Comparison of ENCODE assay signal across 15 cellular contexts in genomic region chr3:66464512-66464894, GRCh38. TPM values are rescaled to one million over a fixed set of nuclear protein-coding genes. Genes with fewer than 3 reads are reported as not detected.
DNase-seq lines count a peak whose midpoint lies in the region; ATAC-seq and TF ChIP-seq lines count a peak whose summit lies in the region.
"Had no signal": no experiment of that assay in that cellular context is flagged by ENCODE, and none has a peak within 500 bp of the region (broad histone marks: within the 10 kb centered on the region; RNA-seq: fewer than 3 reads in every experiment).

No MANE protein-coding gene starts in this region.

- no peaks in the 10 kb centered on the region for H3K27me3 ChIP-seq in sigmoid colon
- H3K27me3 ChIP-seq: testis had no signal

- no peak overlapping the region for H3K4me3 ChIP-seq in sigmoid colon
- H3K4me3 ChIP-seq: prostate gland, testis had no signal

- ATAC-seq in activated T-helper 17 cell treated with anti-CD3 and anti-CD28 coated beads, Interleukin-2, amount 50 U/mL, for 72 hours (replicated peaks): no peak
- ATAC-seq in left cardiac atrium: peak; percentile 33 to 62

- H3K27ac Mint-ChIP-seq in activated T-helper 17 cell treated with anti-CD3 and anti-CD28 coated beads, Interleukin-2, amount 50 U/mL, for 72 hours: peak overlapping the region; percentile 11

- TF ChIP-seq POLR2A in sigmoid colon (IDR thresholded peaks at IDR 0.05): no peak

- 68 to 78% methylated on average over 3 of the region's 3 CpGs for WGBS in sigmoid colon, 2 donors

- intact Hi-C loops in left cardiac atrium (cut with DNase I): no loop called here
- intact Hi-C loops in sigmoid colon (cut with DNase I): no loop called here

- H3K27ac ChIP-seq in sigmoid colon: peak overlapping the region in 3 of 4 donors; percentile 55 to 95 (median 90)
- H3K27ac ChIP-seq: C4-2B, testis, WERI-Rb-1 had no signal

- H3K4me3 Mint-ChIP-seq in activated T-helper 17 cell treated with anti-CD3 and anti-CD28 coated beads, Interleukin-2, amount 50 U/mL, for 72 hours: no peak overlapping the region

- no peak for DNase-seq in left cardiac atrium
- DNase-seq in sigmoid colon: no peak
- no peak for DNase-seq in HPDE6-E6E7 (ENCODE audit: extremely low spot score)
- no peak for DNase-seq in NCI-H2227 treated with DMSO at 0.1 percent for 48 hours (lab: John Stamatoyannopoulos, UW)
- no peak for DNase-seq in NCI-H345 (lab: John Stamatoyannopoulos, UW)
- DNase-seq: activated naive CD4-positive, alpha-beta T cell; effector CD4-positive, alpha-beta T cell; islet precursor cell; NCI-H226; testis; WERI-Rb-1 had no signal

- H3K4me1 ChIP-seq in sigmoid colon: peaks cover 0 to 88% (median 81%) of the 10 kb centered on the region in 4 donors
- H3K4me1 ChIP-seq: prostate gland, testis had no signal

- H3K36me3 Mint-ChIP-seq in activated T-helper 17 cell treated with anti-CD3 and anti-CD28 coated beads, Interleukin-2, amount 50 U/mL, for 72 hours (ENCODE audit: low read depth): peaks cover 62% of the 10 kb centered on the region

- no peaks in the 10 kb centered on the region for H3K9me3 ChIP-seq in sigmoid colon
- H3K9me3 ChIP-seq: prostate gland, testis had no signal

- no peak for TF ChIP-seq EP300 in Ishikawa (IDR thresholded peaks at IDR 0.05; ENCODE audit: borderline replicate concordance)
- TF ChIP-seq EP300 in sigmoid colon (IDR thresholded peaks at IDR 0.05): no peak

- no peak for TF ChIP-seq RAD21 in Ishikawa (IDR thresholded peaks at IDR 0.05; ENCODE audit: low read depth)

- peaks cover 0 to 24% (median 6%) of the 10 kb centered on the region in 4 donors for H3K36me3 ChIP-seq in sigmoid colon
- H3K36me3 ChIP-seq: prostate gland, WERI-Rb-1 had no signal

- H3K4me1 Mint-ChIP-seq in activated T-helper 17 cell treated with anti-CD3 and anti-CD28 coated beads, Interleukin-2, amount 50 U/mL, for 72 hours: peaks cover 48% of the 10 kb centered on the region

- no peaks in the 10 kb centered on the region for H3K27me3 Mint-ChIP-seq in activated T-helper 17 cell treated with anti-CD3 and anti-CD28 coated beads, Interleukin-2, amount 50 U/mL, for 72 hours

- no peaks in the 10 kb centered on the region for H3K9me3 Mint-ChIP-seq in activated T-helper 17 cell treated with anti-CD3 and anti-CD28 coated beads, Interleukin-2, amount 50 U/mL, for 72 hours

- TF ChIP-seq CTCF in sigmoid colon (IDR thresholded peaks at IDR 0.05): no peak

TF ChIP-seq in Ishikawa, 13 proteins besides CTCF, POLR2A, EP300 and RAD21:
- peak; percentile 28; the same call in 1 of the 2 replicates for TF ChIP-seq CEBPB (IDR thresholded peaks at IDR 0.05)
- no peak for TF ChIP-seq FOXM1 (IDR thresholded peaks at IDR 0.05; ENCODE audit: borderline replicate concordance, low read depth)
- no peak for TF ChIP-seq EGR1 (IDR thresholded peaks at IDR 0.05)
- no peak for TF ChIP-seq TEAD4 (IDR thresholded peaks at IDR 0.05)
- no peak for TF ChIP-seq NFIC (IDR thresholded peaks at IDR 0.05)
TF ChIP-seq in Ishikawa: peak in this region for 1.

RNA-seq across cellular contexts. Expression of gene LRIG1, which starts 36.3 kb away (rescaled TPM):
- 10 to 100 TPM; 43.3 to 54.1 TPM for total RNA-seq in activated T-helper 17 cell treated with anti-CD3 and anti-CD28 coated beads, Interleukin-2, amount 50 U/mL, for 72 hours
- total RNA-seq in left cardiac atrium (100 to 1,000 TPM in 1 of 2 donors, 10 to 100 TPM in 1; 88.8 to 115 TPM), sigmoid colon (100 to 1,000 TPM; 150 to 226 (median 210) TPM)
- 10 to 100 TPM in 1 of 3 donors, 1 to 10 TPM in 2; 4.2 to 36.1 (median 6.0) TPM for polyA plus RNA-seq in sigmoid colon
